ENCODE assay signal across 1 cellular context in genomic region chr10:34139559-34139958, GRCh38.
TF ChIP-seq lines count a peak whose summit lies in the region.

No MANE protein-coding gene starts in this region.

TF ChIP-seq in HEK293, 187 proteins besides CTCF, POLR2A, EP300 and RAD21 (continued from another document):
- TF ChIP-seq MZF1 (tag by site-specific recombination; IDR thresholded peaks at IDR 0.05; ENCODE audit: borderline replicate concordance) (peak; percentile 71; the same call in 1 of the 2 replicates), ZNF223 (tag by site-specific recombination; IDR thresholded peaks at IDR 0.05) (no peak), ZFP41 (tag by site-specific recombination; IDR thresholded peaks at IDR 0.05; ENCODE audit: borderline replicate concordance) (no peak), ZNF239 (tag by site-specific recombination; IDR thresholded peaks at IDR 0.05) (no peak), ZNF18 (tag by site-specific recombination; IDR thresholded peaks at IDR 0.05) (no peak), ZBTB44 (tag by site-specific recombination; IDR thresholded peaks at IDR 0.05) (no peak), ZNF514 (tag by site-specific recombination; IDR thresholded peaks at IDR 0.05) (no peak), ZNF426 (tag by site-specific recombination; IDR thresholded peaks at IDR 0.05) (no peak), ZFP3 (tag by site-specific recombination; IDR thresholded peaks at IDR 0.05; ENCODE audit: low read depth) (no peak), ZSCAN16 (tag by site-specific recombination; IDR thresholded peaks at IDR 0.05) (no peak), SCRT2 (tag by site-specific recombination; IDR thresholded peaks at IDR 0.05) (peak; percentile 30; the same call in 1 of the 2 replicates), GFI1B (tag by site-specific recombination; IDR thresholded peaks at IDR 0.05) (no peak)
